Comparison of ENCODE assay signal across 27 cellular contexts in genomic region chr6:167734662-167735497, GRCh38.
DNase-seq lines count a peak whose midpoint lies in the region; ATAC-seq, FAIRE-seq and TF ChIP-seq lines count a peak whose summit lies in the region.
"Had no signal": no experiment of that assay in that cellular context is flagged by ENCODE, and none has a peak within 500 bp of the region (broad histone marks: within the 10 kb centered on the region; RNA-seq: fewer than 3 reads in every experiment).

No MANE protein-coding gene starts in this region.

- H3K4me1 ChIP-seq in A673 (ENCODE audit: insufficient read depth, low read length, poor library complexity, severe bottlenecking) (peaks cover 5% of the 10 kb centered on the region), HepG2 (ENCODE audit: insufficient read depth, low read length) (peaks cover 50% of the 10 kb centered on the region), spleen (peaks cover 0 to 8% (median 0%) of the 10 kb centered on the region in 6 donors)

- in situ Hi-C loops in HepG2 (cut with HindIII; ENCODE audit: extremely low pct_ligation_motif_present, low pct_unique_long_range_greater_than_20kb) = no loop called here

- H3K9me3 ChIP-seq in A673 (ENCODE audit: low read depth, low read length, poor library complexity, severe bottlenecking) (no peaks in the 10 kb centered on the region), HepG2 (ENCODE audit: low read length) (no peaks in the 10 kb centered on the region), spleen (no peaks in the 10 kb centered on the region)
- H3K9me3 ChIP-seq: mucosa of descending colon, ovary, Peyer's patch had no signal

- TF ChIP-seq EP300 in HepG2 (IDR thresholded peaks at IDR 0.05; ENCODE audit: low read depth in 2 of 2, low read length in 2 of 2) (no peak), HepG2 (CRISPR knock-in tag; IDR thresholded peaks at IDR 0.05; ENCODE audit: borderline replicate concordance) (no peak)

- peak overlapping the region; percentile 56 for H3K9ac ChIP-seq in HepG2 (ENCODE audit: insufficient read depth, low read depth, low read length)

- BruUV-seq in A673 (replicated peaks; lab: Mats Ljungman, UMichigan) (no TSS peak), HepG2 (replicated peaks; lab: Mats Ljungman, UMichigan) (TSS peak; percentile 99)

- POLR2A ChIA-PET in A673 (lab: Charles Lee; ENCODE audit: low non-redundant PET) (no interaction called here), HepG2 (lab: Yijun Ruan, JAX) (interaction anchor here (0.8 to 2.4 kb wide), 8 partner anchors 8 to 234 kb away, joined by 3 to 26 read pairs (median 6); no protein-coding TSS in a partner anchor)

- intact Hi-C loops in A673 (cut with micrococcal nuclease; ENCODE audit: unreplicated experiment) (no loop called here), HepG2 (cut with micrococcal nuclease; ENCODE audit: unreplicated experiment) (loop anchor here (1.0 to 5.0 kb wide), 6 partner anchors 27 to 237 kb away; no protein-coding TSS in a partner anchor), spleen (cut with DNase I; ENCODE audit: low total_unique reads) (no loop called here)

- ATAC-seq in HG03354 (IDR thresholded peaks at IDR 0.05; ENCODE audit: poor library complexity, severe bottlenecking, unreplicated experiment) (peak; percentile 29), HepG2 (peak; percentile 4)
- ATAC-seq: activated CD8-positive, alpha-beta memory T cell treated with anti-CD3 and anti-CD28 coated beads, Interleukin-2, amount 10 ng/mL, durations not matched to agents 7 days and 5 days; activated T-cell treated with anti-CD3 and anti-CD28 coated beads, Interleukin-2, amount 50 U/mL, for 72 hours had no signal

- TF ChIP-seq CTCF in A673 (conservative IDR thresholded peaks at IDR 0.05; ENCODE audit: low read depth, low read length) (no peak), HepG2 (CRISPR knock-in tag; IDR thresholded peaks at IDR 0.05) (no peak), spleen (IDR thresholded peaks at IDR 0.05 in 8 of 11, conservative IDR thresholded peaks at IDR 0.05 in 3 of 11) (no peak)

- CTCF ChIA-PET in A673 (lab: Charles Lee) = no interaction called here
- CTCF ChIA-PET in HepG2 (lab: Yijun Ruan, JAX; ENCODE audit: low intra/inter-chr PET ratio, low total read pairs) = no interaction called here

- TF ChIP-seq POLR2A in HepG2 (IDR thresholded peaks at IDR 0.05; ENCODE audit: insufficient read depth in 1 of 2, low read depth in 2 of 2, low read length in 2 of 2) (no peak), spleen (IDR thresholded peaks at IDR 0.05) (no peak)

- H3K79me2 ChIP-seq in HepG2 (ENCODE audit: insufficient read depth, low read length) = no peaks in the 10 kb centered on the region

- no peak overlapping the region for H2AFZ ChIP-seq in HepG2 (ENCODE audit: low read length)

- DNase-seq in A673 (ENCODE audit: low spot score) (peak; percentile 45), HepG2 (ENCODE audit: low spot score) (no peak), spleen (peak; percentile 42), NCI-H524 (lab: John Stamatoyannopoulos, UW) (no peak), anterior cingulate cortex (lab: John Stamatoyannopoulos, UW) (no peak), kidney glomerular epithelial cell (lab: John Stamatoyannopoulos, UW) (no peak)
- DNase-seq: activated CD4-positive, alpha-beta T cell treated with anti-CD3 and anti-CD28 coated beads, Interleukin-2, amount 10 ng/mL, durations not matched to agents 24 days and 14 days; activated CD8-positive, alpha-beta memory T cell treated with anti-CD3 and anti-CD28 coated beads, Interleukin-2, amount 10 ng/mL, durations not matched to agents 7 days and 5 days; activated naive CD4-positive, alpha-beta T cell; activated T-cell treated with anti-CD3 and anti-CD28 coated beads, Interleukin-2, amount 50 U/mL, for 72 hours; DND-41; Karpas-422; mucosa of descending colon; NCI-H1694 treated with DMSO at 0.1 percent for 48 hours; NCI-H2171; NCI-H526; SIG-M5; stimulated activated CD4-positive, alpha-beta T cell treated with anti-CD3 and anti-CD28 coated beads, Interleukin-2, amount 100 ng/mL, for 48 hours; SW 1271; T-helper 9 cell had no signal

- H3K27ac ChIP-seq in A673 (ENCODE audit: low read depth, low read length, poor library complexity, severe bottlenecking) (no peak overlapping the region), HepG2 (ENCODE audit: extremely low read length, insufficient read depth, low read length) (peak overlapping the region; percentile 74), spleen (peak overlapping the region in 4 of 8 donors; percentile 33 to 60 (median 52))
- H3K27ac ChIP-seq: C4-2B, ovary, Peyer's patch, VCaP had no signal

- H3K4me2 ChIP-seq in HepG2 (ENCODE audit: low read depth, low read length) = peak overlapping the region; percentile 58

- no peak overlapping the region for H3K4me3 ChIP-seq in A673 (ENCODE audit: low read depth, low read length, poor library complexity, severe bottlenecking)
- peak overlapping the region in 1 of 3 experiments; percentile 47; a peak in 2 of 6 replicates for H3K4me3 ChIP-seq in HepG2 (replicated peaks in 1 of 3; ENCODE audit: insufficient read depth in 1 of 3, low read depth in 2 of 3, low read length in 3 of 3)
- no peak overlapping the region for H3K4me3 ChIP-seq in spleen
- H3K4me3 ChIP-seq: lung, mucosa of descending colon, ovary, Peyer's patch had no signal

- no peak for TF ChIP-seq RAD21 in HepG2 (CRISPR knock-in tag; IDR thresholded peaks at IDR 0.05)

- H3K36me3 ChIP-seq in A673 (ENCODE audit: insufficient read depth, low read length, poor library complexity, severe bottlenecking) (no peaks in the 10 kb centered on the region), HepG2 (replicated peaks in 1 of 2; ENCODE audit: control insufficient read depth in 1 of 2, insufficient read depth in 2 of 2, low read length in 2 of 2) (no peaks in the 10 kb centered on the region), spleen (no peaks in the 10 kb centered on the region)
- H3K36me3 ChIP-seq: ovary, Peyer's patch had no signal

- H3K27me3 ChIP-seq in A673 (replicated peaks; ENCODE audit: insufficient read depth, low read depth, low read length, poor library complexity) (no peaks in the 10 kb centered on the region), HepG2 (ENCODE audit: control insufficient read depth in 1 of 2, insufficient read depth in 2 of 2, low read length in 2 of 2) (no peaks in the 10 kb centered on the region), spleen (replicated peaks in 1 of 7) (peaks cover 0 to 16% (median 0%) of the 10 kb centered on the region in 7 donors)
- H3K27me3 ChIP-seq: ovary, Peyer's patch had no signal

- 53% methylated on average over 29 of the region's 29 CpGs for WGBS in HepG2 (ENCODE audit: low lambda C conversion rate)
- 78 to 89% (median 86%) methylated on average over 22 to 29 of the region's 29 CpGs for WGBS in spleen, 5 donors

- FAIRE-seq in HepG2 (lab: Jason Lieb, UNC) = no peak
- FAIRE-seq: islet of Langerhans had no signal

- H4K20me1 ChIP-seq in HepG2 (ENCODE audit: insufficient read depth, low read length) = no peaks in the 10 kb centered on the region

TF ChIP-seq in HepG2, 621 proteins besides CTCF, POLR2A, EP300 and RAD21 (continues in another document):
- no peak for TF ChIP-seq WIZ (CRISPR knock-in tag; IDR thresholded peaks at IDR 0.05)
- TF ChIP-seq ZNF446 (CRISPR knock-in tag; IDR thresholded peaks at IDR 0.05) = 0 out of 2 replicates have a peak, but pooled peaks have one; percentile 60
- no peak for TF ChIP-seq RFX1 (IDR thresholded peaks at IDR 0.05)
- peak; percentile 81 for TF ChIP-seq ZMYM3 (CRISPR knock-in tag; IDR thresholded peaks at IDR 0.05)
- TF ChIP-seq CENPX (CRISPR knock-in tag; IDR thresholded peaks at IDR 0.05) = no peak
- peak; percentile 52 for TF ChIP-seq KDM5B (CRISPR knock-in tag; IDR thresholded peaks at IDR 0.05; ENCODE audit: borderline replicate concordance)
- no peak for TF ChIP-seq RCOR2 (CRISPR knock-in tag; IDR thresholded peaks at IDR 0.05)
- TF ChIP-seq ZNF563 (CRISPR knock-in tag; IDR thresholded peaks at IDR 0.05) = peak; percentile 83; the same call in 1 of the 2 replicates
- peak; percentile 72; the same call in 1 of the 2 replicates for TF ChIP-seq NCOA1 (CRISPR knock-in tag; IDR thresholded peaks at IDR 0.05)
- TF ChIP-seq CEBPB (IDR thresholded peaks at IDR 0.05; ENCODE audit: borderline replicate concordance, low read depth, low read length) = 0 out of 2 replicates have a peak, but pooled peaks have one; percentile 21
- TF ChIP-seq SNRNP70 (IDR thresholded peaks at IDR 0.05; ENCODE audit: low read depth, low read length) = no peak
- TF ChIP-seq RXRB (CRISPR knock-in tag; IDR thresholded peaks at IDR 0.05; ENCODE audit: borderline replicate concordance) = peak; percentile 19; the same call in 1 of the 2 replicates
- peak; percentile 18; the same call in 1 of the 2 replicates for TF ChIP-seq TMF1 (CRISPR knock-in tag; IDR thresholded peaks at IDR 0.05; ENCODE audit: low read depth)
- TF ChIP-seq PTBP1 (IDR thresholded peaks at IDR 0.05; ENCODE audit: low read depth, low read length, poor library complexity, severe bottlenecking) = peak; percentile 20
- TF ChIP-seq HOXA3 (CRISPR knock-in tag; IDR thresholded peaks at IDR 0.05) = peak; percentile 44; the same call in 1 of the 2 replicates
- peak; percentile 14; the same call in 1 of the 2 replicates for TF ChIP-seq ARHGAP35 (CRISPR knock-in tag; IDR thresholded peaks at IDR 0.05; ENCODE audit: borderline replicate concordance)
- TF ChIP-seq AGO1 (IDR thresholded peaks at IDR 0.05; ENCODE audit: low read depth, low read length, poor library complexity, severe bottlenecking) = peak; percentile 49
- TF ChIP-seq REPIN1 (CRISPR knock-in tag; IDR thresholded peaks at IDR 0.05; ENCODE audit: borderline replicate concordance, low read depth) = peak; percentile 38; the same call in 1 of the 2 replicates
- TF ChIP-seq ZNF883 (CRISPR knock-in tag; IDR thresholded peaks at IDR 0.05; ENCODE audit: not compliant biosample characterization) = peak; percentile 51
- 0 out of 2 replicates have a peak, but pooled peaks have one; percentile 76 for TF ChIP-seq ZNF672 (CRISPR knock-in tag; IDR thresholded peaks at IDR 0.05)

Comparison
In these comparisons a context has a peak if more than half of its experiments do, and no peak if none do; other contexts are left out.
1. DNase-seq: peak in A673 (single experiment) and spleen (single experiment); none in HepG2 (single experiment), NCI-H524 (0 of 2), anterior cingulate cortex (0 of 58) and kidney glomerular epithelial cell (single experiment).